8 cellular contexts compared by ENCODE assay signal in genomic region chr1:92832537-92833160, GRCh38. TPM values are rescaled to one million over a fixed set of nuclear protein-coding genes. Genes with fewer than 3 reads are reported as not detected.
DNase-seq lines count a peak whose midpoint lies in the region; ATAC-seq and TF ChIP-seq lines count a peak whose summit lies in the region.

No MANE protein-coding gene starts in this region.

- ATAC-seq in right lobe of liver (peak in 2 of 4 donors; percentile 8 to 14), GM19328 (IDR thresholded peaks at IDR 0.05; ENCODE audit: unreplicated experiment) (no peak)

- no peaks in the 10 kb centered on the region for H3K9me3 ChIP-seq in ES-I3 (ENCODE audit: control insufficient read depth, insufficient read depth, low read length)
- H3K9me3 ChIP-seq in breast epithelium, result no peaks in the 10 kb centered on the region
- no peaks in the 10 kb centered on the region for H3K9me3 ChIP-seq in right lobe of liver
- H3K9me3 ChIP-seq in tibial artery, result no peaks in the 10 kb centered on the region

- TF ChIP-seq POLR2A in breast epithelium (IDR thresholded peaks at IDR 0.05) (no peak), right lobe of liver (IDR thresholded peaks at IDR 0.05) (no peak)

- H3K36me3 ChIP-seq in ES-I3 (ENCODE audit: insufficient read depth, low read length), result peaks cover 28% of the 10 kb centered on the region
- H3K36me3 ChIP-seq in breast epithelium, result no peaks in the 10 kb centered on the region
- H3K36me3 ChIP-seq in right lobe of liver, result peaks cover 0 to 42% (median 16%) of the 10 kb centered on the region in 4 donors
- peaks cover 21 to 41% (median 27%) of the 10 kb centered on the region in 3 donors for H3K36me3 ChIP-seq in tibial artery

- TF ChIP-seq CTCF in HL-60 (IDR thresholded peaks at IDR 0.05; ENCODE audit: insufficient read depth, low read length) (no peak), breast epithelium (IDR thresholded peaks at IDR 0.05) (no peak), right lobe of liver (IDR thresholded peaks at IDR 0.05) (no peak), tibial artery (IDR thresholded peaks at IDR 0.05) (no peak)

- under 1% methylated on average over 16 of the region's 19 CpGs for WGBS in right lobe of liver (ENCODE audit: insufficient coverage, low coverage, low lambda C conversion rate, missing lambda C conversion rate)

- H3K27ac ChIP-seq in HL-60 (replicated peaks), result peak overlapping the region; percentile 98
- H3K27ac ChIP-seq in breast epithelium, result peak overlapping the region; percentile 91 to 97
- H3K27ac ChIP-seq in right lobe of liver, result peak overlapping the region; percentile 75 to 91 (median 82)
- H3K27ac ChIP-seq in tibial artery, result peak overlapping the region; percentile 87 to 93

- peak overlapping the region; percentile 91 for H3K9ac ChIP-seq in ES-I3 (ENCODE audit: low read depth, low read length)

- H3K27me3 ChIP-seq in HL-60 (ENCODE audit: insufficient read depth, poor library complexity, severe bottlenecking) (no peaks in the 10 kb centered on the region), breast epithelium (no peaks in the 10 kb centered on the region), right lobe of liver (no peaks in the 10 kb centered on the region), tibial artery (no peaks in the 10 kb centered on the region)

- H3K4me3 ChIP-seq in HL-60 (replicated peaks; ENCODE audit: insufficient read depth, low read length) (peak overlapping the region; percentile 91), breast epithelium (peak overlapping the region; percentile 82 to 90 (median 89)), right lobe of liver (peak overlapping the region; percentile 70 to 95 (median 90)), tibial artery (peak overlapping the region; percentile 75 to 96)

- intact Hi-C loops in breast epithelium (cut with DNase I; ENCODE audit: low total_unique reads) (no loop called here), right lobe of liver (cut with DNase I) (no loop called here), tibial artery (cut with DNase I; ENCODE audit: low total_unique reads) (loop anchor here (5.0 to 10.0 kb wide), 2 partner anchors 50 to 352 kb away; partner anchors contain the start of genes CCDC18 and TMED5)

- DNase-seq in HL-60 (ENCODE audit: low read depth in 1 of 2, low spot score in 1 of 2) (no peak), breast epithelium (ENCODE audit: low spot score in 2 of 2) (no peak), right lobe of liver (no peak), tibial artery (no peak), epidermal melanocyte (ENCODE audit: insufficient read length, low spot score) (no peak)
- DNase-seq in stimulated activated CD8-positive, alpha-beta memory T cell treated with anti-CD3 and anti-CD28 coated beads, Interleukin-4, amount 100 ng/mL, for 48 hours, result no peak

- H3K4me1 ChIP-seq in ES-I3 (ENCODE audit: insufficient read depth, low read length) (peaks cover 12% of the 10 kb centered on the region), breast epithelium (peaks cover 0 to 20% of the 10 kb centered on the region in 2 donors), right lobe of liver (peaks cover 0 to 21% (median 8%) of the 10 kb centered on the region in 4 donors), tibial artery (peaks cover 0 to 53% (median 28%) of the 10 kb centered on the region in 4 donors)

RNA-seq across cellular contexts. Expression of gene RPL5, which starts 0.8 kb away (rescaled TPM):
- total RNA-seq in breast epithelium, result 1,000 to 10,000 TPM; 1,682 to 2,363 (median 2,105) TPM
- total RNA-seq in right lobe of liver, result 100 to 1,000 TPM; 225 to 532 (median 294) TPM

RNA-seq across cellular contexts. Expression of gene EVI5, which starts 47.7 kb away (rescaled TPM):
- total RNA-seq in breast epithelium, result 10 to 100 TPM; 28.0 to 38.7 (median 31.2) TPM
- 10 to 100 TPM; 12.8 to 27.7 (median 19.0) TPM for total RNA-seq in right lobe of liver
